In genomic region chr7:92246363-92247101, GRCh38 we compare ENCODE assay signal across 7 cellular contexts. TPM values are rescaled to one million over a fixed set of nuclear protein-coding genes. Genes with fewer than 3 reads are reported as not detected.
DNase-seq lines count a peak whose midpoint lies in the region; ATAC-seq and TF ChIP-seq lines count a peak whose summit lies in the region.

No MANE protein-coding gene starts in this region.

- H3K36me3 Mint-ChIP-seq in T-helper 17 cell (ENCODE audit: low read depth): peaks cover 4% of the 10 kb centered on the region
- H3K36me3 Mint-ChIP-seq in stimulated activated effector memory CD8-positive, alpha-beta T cell treated with anti-CD3 and anti-CD28 coated beads, Interleukin-12 subunit alpha, Interleukin-12 subunit beta, amount 100 ng/mL, for 72 hours: peaks cover 34% of the 10 kb centered on the region

- H3K27me3 Mint-ChIP-seq in T-helper 17 cell: no peaks in the 10 kb centered on the region

- peak; percentile 48 for DNase-seq in GM10266 (ENCODE audit: extremely low spot score)
- DNase-seq in HT-29 (ENCODE audit: low spot score): peak; percentile 59
- no peak for DNase-seq in T-helper 17 cell
- no peak for DNase-seq in left lobe of liver (ENCODE audit: low spot score)
- peak in 1 of 2 donors; percentile 6 for DNase-seq in stimulated activated effector memory CD8-positive, alpha-beta T cell treated with anti-CD3 and anti-CD28 coated beads, Interleukin-12 subunit alpha, Interleukin-12 subunit beta, amount 100 ng/mL, for 72 hours (ENCODE audit: low spot score in 2 of 2)

- ATAC-seq in GM21447 (IDR thresholded peaks at IDR 0.05; ENCODE audit: unreplicated experiment): peak; percentile 29
- ATAC-seq in T-helper 17 cell: peak; percentile 54
- peak; percentile 39 for ATAC-seq in left lobe of liver
- peak; percentile 68 for ATAC-seq in stimulated activated effector memory CD8-positive, alpha-beta T cell treated with anti-CD3 and anti-CD28 coated beads, Interleukin-12 subunit alpha, Interleukin-12 subunit beta, amount 100 ng/mL, for 72 hours

- no peaks in the 10 kb centered on the region for H3K9me3 Mint-ChIP-seq in stimulated activated effector memory CD8-positive, alpha-beta T cell treated with anti-CD3 and anti-CD28 coated beads, Interleukin-12 subunit alpha, Interleukin-12 subunit beta, amount 100 ng/mL, for 72 hours

- H3K9me3 ChIP-seq in T-helper 17 cell (ENCODE audit: control insufficient read depth, low read length, poor library complexity, severe bottlenecking): no peaks in the 10 kb centered on the region

- H3K4me3 Mint-ChIP-seq in T-helper 17 cell: peak overlapping the region; percentile 99
- peak overlapping the region; percentile 97 for H3K4me3 Mint-ChIP-seq in stimulated activated effector memory CD8-positive, alpha-beta T cell treated with anti-CD3 and anti-CD28 coated beads, Interleukin-12 subunit alpha, Interleukin-12 subunit beta, amount 100 ng/mL, for 72 hours

- H3K4me1 Mint-ChIP-seq in T-helper 17 cell: peaks cover 27% of the 10 kb centered on the region
- peaks cover 31% of the 10 kb centered on the region for H3K4me1 Mint-ChIP-seq in stimulated activated effector memory CD8-positive, alpha-beta T cell treated with anti-CD3 and anti-CD28 coated beads, Interleukin-12 subunit alpha, Interleukin-12 subunit beta, amount 100 ng/mL, for 72 hours

- peak overlapping the region; percentile 100 for H3K27ac Mint-ChIP-seq in T-helper 17 cell
- peak overlapping the region; percentile 100 for H3K27ac Mint-ChIP-seq in stimulated activated effector memory CD8-positive, alpha-beta T cell treated with anti-CD3 and anti-CD28 coated beads, Interleukin-12 subunit alpha, Interleukin-12 subunit beta, amount 100 ng/mL, for 72 hours

- TF ChIP-seq CTCF in GM10266 (IDR thresholded peaks at IDR 0.05; ENCODE audit: control insufficient read depth, insufficient read depth, low read depth, missing control alignments): no peak

- H3K27ac ChIP-seq in cingulate gyrus (ENCODE audit: low read depth, low read length): peak overlapping the region; percentile 70

RNA-seq across cellular contexts. Expression of gene ANKIB1, which starts 0.8 kb away (rescaled TPM):
- total RNA-seq in HT-29 (2014; rRNA removed; shearing (Covaris generic)): 22.2 and 24.9 TPM in 2 replicates
- total RNA-seq in T-helper 17 cell (10 to 100 TPM; 51.1 to 54.7 TPM), left lobe of liver (13.1 TPM)

RNA-seq across cellular contexts. Expression of gene KRIT1, which starts 0.8 kb away (rescaled TPM):
- 16.7 and 19.9 TPM in 2 replicates for total RNA-seq in HT-29 (2014; rRNA removed; shearing (Covaris generic))
- total RNA-seq in T-helper 17 cell: 10 to 100 TPM; 41.1 to 58.3 TPM
- total RNA-seq in left lobe of liver: 16.8 TPM

Comparison
In these comparisons a context has a peak if more than half of its experiments do, and no peak if none do; other contexts are left out.
1. DNase-seq: peak in GM10266 (single experiment) and HT-29 (single experiment); none in T-helper 17 cell (0 of 3) and left lobe of liver (single experiment).
2. Peak in every context shown above with its lines, with median percentiles within 50 percentile points of each other: ATAC-seq.